Comparison of ENCODE assay signal across 1 cellular context in the genomic region with DNA sequence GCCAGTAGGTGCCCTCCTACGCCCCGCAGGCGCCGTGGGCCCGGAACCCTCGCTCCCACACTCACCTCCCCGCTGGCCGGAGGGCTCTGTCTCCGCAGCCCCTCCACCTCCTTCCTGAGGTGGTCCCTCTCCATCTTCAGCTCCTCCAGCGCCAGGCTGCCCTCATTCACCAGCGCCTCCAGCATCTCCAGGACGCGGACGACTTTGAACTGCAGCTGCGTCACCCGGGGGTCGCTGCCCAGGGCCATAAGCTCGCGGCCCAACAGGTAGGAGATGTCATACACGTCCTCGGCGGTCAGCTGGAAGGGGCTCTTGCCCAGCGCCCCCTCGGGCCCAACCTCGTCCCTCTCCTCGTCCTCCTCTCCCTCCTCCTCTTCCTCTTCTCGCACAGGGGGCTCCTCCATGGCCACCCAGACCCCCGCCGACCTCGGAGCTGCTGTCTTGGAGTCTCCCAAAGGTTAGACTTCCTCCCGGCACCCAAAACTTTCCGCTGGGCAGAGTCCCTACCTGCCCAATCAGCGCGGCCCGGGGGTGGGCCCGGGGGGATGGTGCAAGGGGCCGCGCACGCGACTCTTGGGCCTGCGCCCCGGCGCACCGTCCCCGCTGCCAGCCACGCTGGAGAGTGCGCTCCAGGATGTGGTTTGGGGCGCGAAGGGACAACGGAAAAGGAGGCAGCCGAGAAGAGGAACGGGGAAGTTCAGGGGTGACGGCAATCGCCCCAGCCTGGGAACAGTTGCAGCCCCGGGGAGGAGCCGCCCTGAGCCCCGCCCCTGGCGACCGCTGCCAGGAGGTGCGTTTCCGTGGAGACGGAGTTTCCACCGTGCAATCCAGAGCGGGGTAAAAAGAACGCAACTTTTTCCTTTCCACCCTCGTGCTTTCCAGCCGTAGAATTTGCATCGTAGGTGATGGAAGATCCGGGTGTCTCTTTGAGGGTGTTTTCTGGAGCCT.
TF ChIP-seq lines count a peak whose summit lies in the region.

A gene with protein sequence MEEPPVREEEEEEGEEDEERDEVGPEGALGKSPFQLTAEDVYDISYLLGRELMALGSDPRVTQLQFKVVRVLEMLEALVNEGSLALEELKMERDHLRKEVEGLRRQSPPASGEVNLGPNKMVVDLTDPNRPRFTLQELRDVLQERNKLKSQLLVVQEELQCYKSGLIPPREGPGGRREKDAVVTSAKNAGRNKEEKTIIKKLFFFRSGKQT (minus strand): TSS at position 668 of the 948 bp plus-strand sequence. CDS start 264 bp downstream, at position 404.

TF ChIP-seq in GM12878, 131 proteins besides CTCF, POLR2A, EP300 and RAD21 (continued from another document and continues in another):
- TF ChIP-seq, protein P1, sequence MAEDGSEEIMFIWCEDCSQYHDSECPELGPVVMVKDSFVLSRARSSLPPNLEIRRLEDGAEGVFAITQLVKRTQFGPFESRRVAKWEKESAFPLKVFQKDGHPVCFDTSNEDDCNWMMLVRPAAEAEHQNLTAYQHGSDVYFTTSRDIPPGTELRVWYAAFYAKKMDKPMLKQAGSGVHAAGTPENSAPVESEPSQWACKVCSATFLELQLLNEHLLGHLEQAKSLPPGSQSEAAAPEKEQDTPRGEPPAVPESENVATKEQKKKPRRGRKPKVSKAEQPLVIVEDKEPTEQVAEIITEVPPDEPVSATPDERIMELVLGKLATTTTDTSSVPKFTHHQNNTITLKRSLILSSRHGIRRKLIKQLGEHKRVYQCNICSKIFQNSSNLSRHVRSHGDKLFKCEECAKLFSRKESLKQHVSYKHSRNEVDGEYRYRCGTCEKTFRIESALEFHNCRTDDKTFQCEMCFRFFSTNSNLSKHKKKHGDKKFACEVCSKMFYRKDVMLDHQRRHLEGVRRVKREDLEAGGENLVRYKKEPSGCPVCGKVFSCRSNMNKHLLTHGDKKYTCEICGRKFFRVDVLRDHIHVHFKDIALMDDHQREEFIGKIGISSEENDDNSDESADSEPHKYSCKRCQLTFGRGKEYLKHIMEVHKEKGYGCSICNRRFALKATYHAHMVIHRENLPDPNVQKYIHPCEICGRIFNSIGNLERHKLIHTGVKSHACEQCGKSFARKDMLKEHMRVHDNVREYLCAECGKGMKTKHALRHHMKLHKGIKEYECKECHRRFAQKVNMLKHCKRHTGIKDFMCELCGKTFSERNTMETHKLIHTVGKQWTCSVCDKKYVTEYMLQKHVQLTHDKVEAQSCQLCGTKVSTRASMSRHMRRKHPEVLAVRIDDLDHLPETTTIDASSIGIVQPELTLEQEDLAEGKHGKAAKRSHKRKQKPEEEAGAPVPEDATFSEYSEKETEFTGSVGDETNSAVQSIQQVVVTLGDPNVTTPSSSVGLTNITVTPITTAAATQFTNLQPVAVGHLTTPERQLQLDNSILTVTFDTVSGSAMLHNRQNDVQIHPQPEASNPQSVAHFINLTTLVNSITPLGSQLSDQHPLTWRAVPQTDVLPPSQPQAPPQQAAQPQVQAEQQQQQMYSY (CRISPR knock-in tag; IDR thresholded peaks at IDR 0.05) = no peak
- no peak for TF ChIP-seq SMAD1 (IDR thresholded peaks at IDR 0.05; ENCODE audit: low read depth, partially characterized antibody)
- TF ChIP-seq BACH1 (IDR thresholded peaks at IDR 0.05; ENCODE audit: borderline replicate concordance) = peak; percentile 52; the same call in 1 of the 2 replicates
- no peak for TF ChIP-seq ASH2L (IDR thresholded peaks at IDR 0.05; ENCODE audit: borderline replicate concordance, low read depth)
- TF ChIP-seq PAX5 (IDR thresholded peaks at IDR 0.05; ENCODE audit: borderline replicate concordance, low read depth, low read length) = peak; percentile 76; the same call in 1 of the 2 replicates
- TF ChIP-seq SMAD5 (IDR thresholded peaks at IDR 0.05; ENCODE audit: low read depth) = no peak
- TF ChIP-seq PML (IDR thresholded peaks at IDR 0.05; ENCODE audit: low read length) = peak; percentile 49; the same call in 1 of the 2 replicates
- TF ChIP-seq, protein P2, sequence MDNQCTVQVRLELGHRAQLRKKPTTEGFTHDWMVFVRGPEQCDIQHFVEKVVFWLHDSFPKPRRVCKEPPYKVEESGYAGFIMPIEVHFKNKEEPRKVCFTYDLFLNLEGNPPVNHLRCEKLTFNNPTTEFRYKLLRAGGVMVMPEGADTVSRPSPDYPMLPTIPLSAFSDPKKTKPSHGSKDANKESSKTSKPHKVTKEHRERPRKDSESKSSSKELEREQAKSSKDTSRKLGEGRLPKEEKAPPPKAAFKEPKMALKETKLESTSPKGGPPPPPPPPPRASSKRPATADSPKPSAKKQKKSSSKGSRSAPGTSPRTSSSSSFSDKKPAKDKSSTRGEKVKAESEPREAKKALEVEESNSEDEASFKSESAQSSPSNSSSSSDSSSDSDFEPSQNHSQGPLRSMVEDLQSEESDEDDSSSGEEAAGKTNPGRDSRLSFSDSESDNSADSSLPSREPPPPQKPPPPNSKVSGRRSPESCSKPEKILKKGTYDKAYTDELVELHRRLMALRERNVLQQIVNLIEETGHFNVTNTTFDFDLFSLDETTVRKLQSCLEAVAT (IDR thresholded peaks at IDR 0.05) = 0 out of 2 replicates have a peak, but pooled peaks have one; percentile 41
- TF ChIP-seq KLF5 (IDR thresholded peaks at IDR 0.05; ENCODE audit: partially characterized antibody) = no peak
- no peak; the same call in 1 of the 2 replicates for TF ChIP-seq SMC3 (IDR thresholded peaks at IDR 0.05; ENCODE audit: borderline replicate concordance, low read length)
- TF ChIP-seq CREM (IDR thresholded peaks at IDR 0.05; ENCODE audit: low read depth) = peak; percentile 68
- TF ChIP-seq, protein P3, sequence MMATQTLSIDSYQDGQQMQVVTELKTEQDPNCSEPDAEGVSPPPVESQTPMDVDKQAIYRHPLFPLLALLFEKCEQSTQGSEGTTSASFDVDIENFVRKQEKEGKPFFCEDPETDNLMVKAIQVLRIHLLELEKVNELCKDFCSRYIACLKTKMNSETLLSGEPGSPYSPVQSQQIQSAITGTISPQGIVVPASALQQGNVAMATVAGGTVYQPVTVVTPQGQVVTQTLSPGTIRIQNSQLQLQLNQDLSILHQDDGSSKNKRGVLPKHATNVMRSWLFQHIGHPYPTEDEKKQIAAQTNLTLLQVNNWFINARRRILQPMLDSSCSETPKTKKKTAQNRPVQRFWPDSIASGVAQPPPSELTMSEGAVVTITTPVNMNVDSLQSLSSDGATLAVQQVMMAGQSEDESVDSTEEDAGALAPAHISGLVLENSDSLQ (IDR thresholded peaks at IDR 0.05) = no peak
- peak; percentile 92 for TF ChIP-seq MXI1 (IDR thresholded peaks at IDR 0.05; ENCODE audit: low read depth, low read length)
- no peak for TF ChIP-seq ZNF24 (IDR thresholded peaks at IDR 0.05)
- TF ChIP-seq, protein P4, sequence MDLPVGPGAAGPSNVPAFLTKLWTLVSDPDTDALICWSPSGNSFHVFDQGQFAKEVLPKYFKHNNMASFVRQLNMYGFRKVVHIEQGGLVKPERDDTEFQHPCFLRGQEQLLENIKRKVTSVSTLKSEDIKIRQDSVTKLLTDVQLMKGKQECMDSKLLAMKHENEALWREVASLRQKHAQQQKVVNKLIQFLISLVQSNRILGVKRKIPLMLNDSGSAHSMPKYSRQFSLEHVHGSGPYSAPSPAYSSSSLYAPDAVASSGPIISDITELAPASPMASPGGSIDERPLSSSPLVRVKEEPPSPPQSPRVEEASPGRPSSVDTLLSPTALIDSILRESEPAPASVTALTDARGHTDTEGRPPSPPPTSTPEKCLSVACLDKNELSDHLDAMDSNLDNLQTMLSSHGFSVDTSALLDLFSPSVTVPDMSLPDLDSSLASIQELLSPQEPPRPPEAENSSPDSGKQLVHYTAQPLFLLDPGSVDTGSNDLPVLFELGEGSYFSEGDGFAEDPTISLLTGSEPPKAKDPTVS (IDR thresholded peaks at IDR 0.05; ENCODE audit: low read depth, low read length) = no peak
- no peak for TF ChIP-seq NR2C2 (IDR thresholded peaks at IDR 0.05; ENCODE audit: borderline replicate concordance, control insufficient read depth, insufficient read length, low read depth)
- peak; percentile 89 for TF ChIP-seq GATAD2B (conservative IDR thresholded peaks at IDR 0.05; ENCODE audit: low read depth)
- no peak for TF ChIP-seq HDAC6 (IDR thresholded peaks at IDR 0.05; ENCODE audit: unreplicated experiment)
- 0 out of 2 replicates have a peak, but pooled peaks have one; percentile 81 for TF ChIP-seq TCF3 (IDR thresholded peaks at IDR 0.05; ENCODE audit: borderline replicate concordance, insufficient read depth, low read depth, low read length)
- peak; percentile 23; the same call in 1 of the 2 replicates for TF ChIP-seq FOXM1 (IDR thresholded peaks at IDR 0.05; ENCODE audit: low read depth, low read length)
- TF ChIP-seq, protein P5, sequence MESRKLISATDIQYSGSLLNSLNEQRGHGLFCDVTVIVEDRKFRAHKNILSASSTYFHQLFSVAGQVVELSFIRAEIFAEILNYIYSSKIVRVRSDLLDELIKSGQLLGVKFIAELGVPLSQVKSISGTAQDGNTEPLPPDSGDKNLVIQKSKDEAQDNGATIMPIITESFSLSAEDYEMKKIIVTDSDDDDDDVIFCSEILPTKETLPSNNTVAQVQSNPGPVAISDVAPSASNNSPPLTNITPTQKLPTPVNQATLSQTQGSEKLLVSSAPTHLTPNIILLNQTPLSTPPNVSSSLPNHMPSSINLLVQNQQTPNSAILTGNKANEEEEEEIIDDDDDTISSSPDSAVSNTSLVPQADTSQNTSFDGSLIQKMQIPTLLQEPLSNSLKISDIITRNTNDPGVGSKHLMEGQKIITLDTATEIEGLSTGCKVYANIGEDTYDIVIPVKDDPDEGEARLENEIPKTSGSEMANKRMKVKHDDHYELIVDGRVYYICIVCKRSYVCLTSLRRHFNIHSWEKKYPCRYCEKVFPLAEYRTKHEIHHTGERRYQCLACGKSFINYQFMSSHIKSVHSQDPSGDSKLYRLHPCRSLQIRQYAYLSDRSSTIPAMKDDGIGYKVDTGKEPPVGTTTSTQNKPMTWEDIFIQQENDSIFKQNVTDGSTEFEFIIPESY (IDR thresholded peaks at IDR 0.05) = no peak
- TF ChIP-seq SREBF2 (IDR thresholded peaks at IDR 0.05; ENCODE audit: low read length) = no peak
- peak; percentile 66; the same call in 1 of the 2 replicates for TF ChIP-seq POLR2AphosphoS5 (IDR thresholded peaks at IDR 0.05; ENCODE audit: low read length)
- TF ChIP-seq SPI1 (IDR thresholded peaks at IDR 0.05; ENCODE audit: borderline replicate concordance, insufficient read depth, low read depth, low read length) = peak; percentile 86
- TF ChIP-seq CHD1 (IDR thresholded peaks at IDR 0.05; ENCODE audit: low read depth, low read length) = no peak
- no peak; the same call in 1 of the 2 replicates for TF ChIP-seq HCFC1 (IDR thresholded peaks at IDR 0.05; ENCODE audit: low read length)
- TF ChIP-seq NR2C1 (IDR thresholded peaks at IDR 0.05) = peak; percentile 52; the same call in 1 of the 2 replicates
- TF ChIP-seq, protein P6, sequence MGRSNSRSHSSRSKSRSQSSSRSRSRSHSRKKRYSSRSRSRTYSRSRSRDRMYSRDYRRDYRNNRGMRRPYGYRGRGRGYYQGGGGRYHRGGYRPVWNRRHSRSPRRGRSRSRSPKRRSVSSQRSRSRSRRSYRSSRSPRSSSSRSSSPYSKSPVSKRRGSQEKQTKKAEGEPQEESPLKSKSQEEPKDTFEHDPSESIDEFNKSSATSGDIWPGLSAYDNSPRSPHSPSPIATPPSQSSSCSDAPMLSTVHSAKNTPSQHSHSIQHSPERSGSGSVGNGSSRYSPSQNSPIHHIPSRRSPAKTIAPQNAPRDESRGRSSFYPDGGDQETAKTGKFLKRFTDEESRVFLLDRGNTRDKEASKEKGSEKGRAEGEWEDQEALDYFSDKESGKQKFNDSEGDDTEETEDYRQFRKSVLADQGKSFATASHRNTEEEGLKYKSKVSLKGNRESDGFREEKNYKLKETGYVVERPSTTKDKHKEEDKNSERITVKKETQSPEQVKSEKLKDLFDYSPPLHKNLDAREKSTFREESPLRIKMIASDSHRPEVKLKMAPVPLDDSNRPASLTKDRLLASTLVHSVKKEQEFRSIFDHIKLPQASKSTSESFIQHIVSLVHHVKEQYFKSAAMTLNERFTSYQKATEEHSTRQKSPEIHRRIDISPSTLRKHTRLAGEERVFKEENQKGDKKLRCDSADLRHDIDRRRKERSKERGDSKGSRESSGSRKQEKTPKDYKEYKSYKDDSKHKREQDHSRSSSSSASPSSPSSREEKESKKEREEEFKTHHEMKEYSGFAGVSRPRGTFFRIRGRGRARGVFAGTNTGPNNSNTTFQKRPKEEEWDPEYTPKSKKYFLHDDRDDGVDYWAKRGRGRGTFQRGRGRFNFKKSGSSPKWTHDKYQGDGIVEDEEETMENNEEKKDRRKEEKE (IDR thresholded peaks at IDR 0.05) = no peak
- TF ChIP-seq ZBED1 (IDR thresholded peaks at IDR 0.05; ENCODE audit: borderline replicate concordance) = no peak; the same call in 1 of the 2 replicates
- no peak for TF ChIP-seq STAT1 (conservative IDR thresholded peaks at IDR 0.05)
- peak in 1 of 2 experiments; percentile 45; a peak in 1 of 3 replicates for TF ChIP-seq EGR1 (IDR thresholded peaks at IDR 0.05; ENCODE audit: borderline replicate concordance in 1 of 2, low read depth in 2 of 2, low read length in 2 of 2)
- peak; percentile 69; the same call in 1 of the 2 replicates for TF ChIP-seq TCF12 (IDR thresholded peaks at IDR 0.05; ENCODE audit: low read depth, low read length)
- TF ChIP-seq MYC (IDR thresholded peaks at IDR 0.05; ENCODE audit: insufficient read depth, insufficient read length, insufficient replicate concordance, low read length, severe bottlenecking) = no peak
- TF ChIP-seq, protein P7, sequence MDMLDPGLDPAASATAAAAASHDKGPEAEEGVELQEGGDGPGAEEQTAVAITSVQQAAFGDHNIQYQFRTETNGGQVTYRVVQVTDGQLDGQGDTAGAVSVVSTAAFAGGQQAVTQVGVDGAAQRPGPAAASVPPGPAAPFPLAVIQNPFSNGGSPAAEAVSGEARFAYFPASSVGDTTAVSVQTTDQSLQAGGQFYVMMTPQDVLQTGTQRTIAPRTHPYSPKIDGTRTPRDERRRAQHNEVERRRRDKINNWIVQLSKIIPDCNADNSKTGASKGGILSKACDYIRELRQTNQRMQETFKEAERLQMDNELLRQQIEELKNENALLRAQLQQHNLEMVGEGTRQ (IDR thresholded peaks at IDR 0.05; ENCODE audit: borderline replicate concordance, low read depth, low read length) = no peak
- TF ChIP-seq, protein P8, sequence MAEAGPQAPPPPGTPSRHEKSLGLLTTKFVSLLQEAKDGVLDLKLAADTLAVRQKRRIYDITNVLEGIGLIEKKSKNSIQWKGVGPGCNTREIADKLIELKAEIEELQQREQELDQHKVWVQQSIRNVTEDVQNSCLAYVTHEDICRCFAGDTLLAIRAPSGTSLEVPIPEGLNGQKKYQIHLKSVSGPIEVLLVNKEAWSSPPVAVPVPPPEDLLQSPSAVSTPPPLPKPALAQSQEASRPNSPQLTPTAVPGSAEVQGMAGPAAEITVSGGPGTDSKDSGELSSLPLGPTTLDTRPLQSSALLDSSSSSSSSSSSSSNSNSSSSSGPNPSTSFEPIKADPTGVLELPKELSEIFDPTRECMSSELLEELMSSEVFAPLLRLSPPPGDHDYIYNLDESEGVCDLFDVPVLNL (IDR thresholded peaks at IDR 0.05; ENCODE audit: low read depth, low read length) = no peak
